12 cellular contexts compared by ENCODE assay signal in the genomic region with DNA sequence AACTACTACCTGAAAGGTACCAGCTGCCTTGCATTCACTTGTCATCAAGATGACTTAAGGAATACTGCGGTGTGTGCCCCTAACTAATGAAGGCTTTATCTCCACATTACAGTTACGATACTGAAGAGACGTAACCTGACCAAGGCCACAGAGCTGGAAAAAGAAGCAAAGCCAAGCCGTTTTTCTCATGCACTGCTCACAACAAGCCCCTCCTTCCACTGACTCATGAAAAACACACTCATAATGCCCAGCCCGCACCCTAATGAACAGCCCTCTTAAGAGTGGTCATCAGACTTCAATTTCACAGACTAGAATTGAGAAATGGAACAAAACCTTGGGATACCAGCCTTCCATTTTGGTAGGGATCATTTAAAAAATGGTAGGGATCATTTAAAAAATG. TPM values are rescaled to one million over a fixed set of nuclear protein-coding genes. Genes with fewer than 3 reads are reported as not detected.
DNase-seq lines count a peak whose midpoint lies in the region; ATAC-seq and TF ChIP-seq lines count a peak whose summit lies in the region.
"Had no signal": no experiment of that assay in that cellular context is flagged by ENCODE, and none has a peak within 500 bp of the region (broad histone marks: within the 10 kb centered on the region; RNA-seq: fewer than 3 reads in every experiment).

No MANE protein-coding gene starts in this region.

- H3K36me3 ChIP-seq in transverse colon, result peaks cover 0 to 83% (median 41%) of the 10 kb centered on the region in 4 donors

- TF ChIP-seq POLR2A in transverse colon (IDR thresholded peaks at IDR 0.05), result no peak

- CTCF ChIA-PET in activated naive CD4-positive, alpha-beta T cell treated with anti-CD3 and anti-CD28 coated beads for 36 hours (lab: Charles Lee), result interaction anchor here (0.7 to 1.0 kb wide), 4 partner anchors 13 to 472 kb away, joined by 3 read pairs; no protein-coding TSS in a partner anchor

- H3K27ac ChIP-seq in transverse colon, result no peak overlapping the region

- intact Hi-C loops in activated naive CD4-positive, alpha-beta T cell treated with anti-CD3 and anti-CD28 coated beads for 36 hours (cut with micrococcal nuclease), result no loop called here
- intact Hi-C loops in transverse colon (cut with DNase I; ENCODE audit: low total_unique reads), result no loop called here

- peaks cover 35% of the 10 kb centered on the region for H3K36me3 Mint-ChIP-seq in activated naive CD4-positive, alpha-beta T cell treated with anti-CD3 and anti-CD28 coated beads for 36 hours (ENCODE audit: low read depth)
- H3K36me3 Mint-ChIP-seq in activated naive CD8-positive, alpha-beta T cell treated with anti-CD3 and anti-CD28 coated beads for 36 hours, result peaks cover 45% of the 10 kb centered on the region

- no peak for ATAC-seq in HG03108 (IDR thresholded peaks at IDR 0.05; ENCODE audit: unreplicated experiment)

- no peaks in the 10 kb centered on the region for H3K4me1 ChIP-seq in transverse colon

- no peak for TF ChIP-seq CTCF in fibroblast of the aortic adventitia (IDR thresholded peaks at IDR 0.05; ENCODE audit: insufficient read depth, low read length)
- TF ChIP-seq CTCF in retinal pigment epithelial cell (conservative IDR thresholded peaks at IDR 0.05; ENCODE audit: low read depth, low read length), result no peak
- TF ChIP-seq CTCF in transverse colon (IDR thresholded peaks at IDR 0.05), result no peak

- DNase-seq in activated naive CD4-positive, alpha-beta T cell treated with anti-CD3 and anti-CD28 coated beads for 36 hours, result no peak
- DNase-seq in activated naive CD4-positive, alpha-beta T cell (lab: John Stamatoyannopoulos, UW), result no peak
- no peak for DNase-seq in activated naive CD8-positive, alpha-beta T cell treated with anti-CD3 and anti-CD28 coated beads for 36 hours
- DNase-seq in fibroblast of the aortic adventitia (ENCODE audit: low read depth), result peak; percentile 65
- peak; percentile 52 for DNase-seq in retinal pigment epithelial cell (ENCODE audit: low read depth)
- DNase-seq in transverse colon, result no peak
- no peak for DNase-seq in mesenteric fat pad (ENCODE audit: low spot score)
- DNase-seq: AML-193; NCI-H1694; stimulated activated CD4-positive, alpha-beta T cell treated with anti-CD3 and anti-CD28 coated beads, Interleukin-12 subunit alpha, Interleukin-12 subunit beta, amount 100 ng/mL, for 4 hours had no signal

- no peaks in the 10 kb centered on the region for H3K27me3 Mint-ChIP-seq in activated naive CD4-positive, alpha-beta T cell treated with anti-CD3 and anti-CD28 coated beads for 36 hours (ENCODE audit: low read depth)
- H3K27me3 Mint-ChIP-seq in activated naive CD8-positive, alpha-beta T cell treated with anti-CD3 and anti-CD28 coated beads for 36 hours, result no peaks in the 10 kb centered on the region

- H3K9me3 ChIP-seq in transverse colon, result no peaks in the 10 kb centered on the region

- no peaks in the 10 kb centered on the region for H3K27me3 ChIP-seq in transverse colon

- in situ Hi-C loops in transverse colon (cut with MboI; ENCODE audit: low pct_ligation_motif_present in 1 of 4, low pct_unique_long_range_greater_than_20kb in 1 of 4, low sequenced_read_pairs in 3 of 4), result no loop called here

- H3K4me3 ChIP-seq in fibroblast of the aortic adventitia (ENCODE audit: low read depth, low read length) (no peak overlapping the region), retinal pigment epithelial cell (ENCODE audit: low read length) (no peak overlapping the region), transverse colon (no peak overlapping the region)

- peaks cover 38% of the 10 kb centered on the region for H3K4me1 Mint-ChIP-seq in activated naive CD4-positive, alpha-beta T cell treated with anti-CD3 and anti-CD28 coated beads for 36 hours (ENCODE audit: low read depth)
- H3K4me1 Mint-ChIP-seq in activated naive CD8-positive, alpha-beta T cell treated with anti-CD3 and anti-CD28 coated beads for 36 hours, result peaks cover 48% of the 10 kb centered on the region

- TF ChIP-seq EP300 in transverse colon (IDR thresholded peaks at IDR 0.05; ENCODE audit: low read depth), result no peak

- peak overlapping the region; percentile 14 for H3K27ac Mint-ChIP-seq in activated naive CD4-positive, alpha-beta T cell treated with anti-CD3 and anti-CD28 coated beads for 36 hours
- peak overlapping the region; percentile 44 for H3K27ac Mint-ChIP-seq in activated naive CD8-positive, alpha-beta T cell treated with anti-CD3 and anti-CD28 coated beads for 36 hours

- no peak overlapping the region for H3K4me3 Mint-ChIP-seq in activated naive CD4-positive, alpha-beta T cell treated with anti-CD3 and anti-CD28 coated beads for 36 hours
- H3K4me3 Mint-ChIP-seq in activated naive CD8-positive, alpha-beta T cell treated with anti-CD3 and anti-CD28 coated beads for 36 hours, result no peak overlapping the region

- H3K9me3 Mint-ChIP-seq in activated naive CD4-positive, alpha-beta T cell treated with anti-CD3 and anti-CD28 coated beads for 36 hours, result no peaks in the 10 kb centered on the region
- no peaks in the 10 kb centered on the region for H3K9me3 Mint-ChIP-seq in activated naive CD8-positive, alpha-beta T cell treated with anti-CD3 and anti-CD28 coated beads for 36 hours
- H3K9me3 Mint-ChIP-seq: activated T-helper 2 cell treated with anti-CD3 and anti-CD28 coated beads, Interferon-gamma antibody, Interleukin-2, Interleukin-4, amounts not matched to agents 10 μg/mL and 5 μg/mL and 100 μg/mL, durations not matched to agents 14 hours and 24 hours and 36 hours had no signal

- 72 to 76% methylated on average over 3 to 5 of the region's 5 CpGs for WGBS in transverse colon (ENCODE audit: low coverage in 1 of 2), 2 donors

RNA-seq across cellular contexts. Expression of a gene that starts 11.6 kb away (rescaled TPM):
- 100 to 1,000 TPM; 101 to 103 TPM for total RNA-seq in activated naive CD4-positive, alpha-beta T cell treated with anti-CD3 and anti-CD28 coated beads for 36 hours
- total RNA-seq in activated naive CD8-positive, alpha-beta T cell treated with anti-CD3 and anti-CD28 coated beads for 36 hours, result 100 to 1,000 TPM; 130 to 132 TPM
- total RNA-seq in fibroblast of the aortic adventitia (ENCODE audit: low replicate concordance) (67.1 and 72.8 TPM in 2 replicates), transverse colon (10 to 100 TPM; 18.3 to 66.6 (median 47.8) TPM), mesenteric fat pad (64.1 TPM)

Comparison
In these comparisons a context has a peak if more than half of its experiments do, and no peak if none do; other contexts are left out.
1. DNase-seq: peak in fibroblast of the aortic adventitia (single experiment) and retinal pigment epithelial cell (single experiment); none in activated naive CD4-positive, alpha-beta T cell treated with anti-CD3 and anti-CD28 coated beads for 36 hours (single experiment), activated naive CD4-positive, alpha-beta T cell (0 of 4), activated naive CD8-positive, alpha-beta T cell treated with anti-CD3 and anti-CD28 coated beads for 36 hours (single experiment), transverse colon (single experiment) and mesenteric fat pad (single experiment).